ENCODE assay signal across 1 cellular context in the genomic region with DNA sequence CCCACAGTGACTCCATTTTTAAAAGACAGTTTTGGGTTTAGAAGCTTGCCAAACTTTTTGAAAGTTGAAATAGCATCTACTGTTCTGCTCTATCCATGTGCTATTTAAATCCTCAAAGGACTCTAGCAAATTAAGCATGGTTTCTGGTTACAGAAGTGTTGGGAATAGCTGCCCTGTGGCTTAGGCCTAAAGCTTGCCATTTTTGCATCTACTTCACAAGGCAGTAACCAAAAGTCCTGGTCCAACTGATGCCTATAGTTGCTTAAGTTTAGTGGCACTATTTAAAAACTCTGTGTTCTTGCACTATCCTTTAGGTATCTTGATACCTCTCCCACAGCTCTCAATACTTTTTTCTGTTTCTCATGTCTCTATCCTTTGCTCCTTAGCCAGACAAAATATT.
TF ChIP-seq lines count a peak whose summit lies in the region.

No MANE protein-coding gene starts in this region.

TF ChIP-seq in H1, 55 proteins besides CTCF, POLR2A, EP300 and RAD21 (continued from another document):
- TF ChIP-seq SIN3A (conservative IDR thresholded peaks at IDR 0.05 in 1 of 2, IDR thresholded peaks at IDR 0.05 in 1 of 2; ENCODE audit: low read depth in 1 of 2, low read length in 2 of 2) (no peak), SP4 (IDR thresholded peaks at IDR 0.05; ENCODE audit: low read length) (no peak), CTBP2 (IDR thresholded peaks at IDR 0.05; ENCODE audit: borderline replicate concordance, insufficient read depth, insufficient read length, low read length) (no peak), KDM5A (IDR thresholded peaks at IDR 0.05; ENCODE audit: low read length) (no peak), JUN (IDR thresholded peaks at IDR 0.05; ENCODE audit: low read depth, low read length) (no peak), POU5F1 (IDR thresholded peaks at IDR 0.05; ENCODE audit: low read depth, low read length) (no peak), RNF2 (IDR thresholded peaks at IDR 0.05; ENCODE audit: borderline replicate concordance, low read depth, low read length, missing control alignments, poor library complexity, severe bottlenecking) (no peak), CHD7 (IDR thresholded peaks at IDR 0.05; ENCODE audit: insufficient replicate concordance, low read length) (no peak), SP1 (IDR thresholded peaks at IDR 0.05; ENCODE audit: low read depth, low read length) (no peak)
